12 cellular contexts compared by ENCODE assay signal in genomic region chr15:70376031-70376928, GRCh38.
DNase-seq lines count a peak whose midpoint lies in the region; ATAC-seq, FAIRE-seq and TF ChIP-seq lines count a peak whose summit lies in the region.
"Had no signal": no experiment of that assay in that cellular context is flagged by ENCODE, and none has a peak within 500 bp of the region (broad histone marks: within the 10 kb centered on the region; RNA-seq: fewer than 3 reads in every experiment).

No MANE protein-coding gene starts in this region.

- H3K27ac ChIP-seq in ascending aorta = peak overlapping the region; percentile 49 to 50
- peak overlapping the region; percentile 71 for H3K27ac ChIP-seq in stomach smooth muscle (ENCODE audit: low read length)

- no peak for FAIRE-seq in GM12891 (lab: Jason Lieb, UNC)
- FAIRE-seq: A204.1, GM12878 had no signal

- H3K9ac ChIP-seq in iPS-15b (ENCODE audit: low read depth, low read length) (no peak overlapping the region), stomach smooth muscle (ENCODE audit: low read length in 2 of 2) (peak overlapping the region; percentile 51 to 64)

- no peaks in the 10 kb centered on the region for H3K9me3 ChIP-seq in ascending aorta
- no peaks in the 10 kb centered on the region for H3K9me3 ChIP-seq in iPS-15b (ENCODE audit: control insufficient read depth, insufficient read depth, low read length)
- no peaks in the 10 kb centered on the region for H3K9me3 ChIP-seq in stomach smooth muscle (ENCODE audit: control insufficient read depth in 2 of 2, low read length in 2 of 2)

- DNase-seq in NCI-H1092 treated with DMSO at 0.1 percent for 48 hours (lab: John Stamatoyannopoulos, UW) (peak; percentile 10), NCI-H1092 (lab: John Stamatoyannopoulos, UW) (no peak), ascending aorta (ENCODE audit: low spot score in 2 of 2) (peak in 1 of 2 donors; percentile 51), cerebellar nuclear complex (lab: John Stamatoyannopoulos, UW) (no peak), GM12891 (ENCODE audit: insufficient read length, low spot score) (no peak)
- DNase-seq: activated gamma-delta T cell treated with Interleukin-2 at 50 U/mL for 16 hours had no signal

- no peak for TF ChIP-seq POLR2A in GM12891 (IDR thresholded peaks at IDR 0.05; ENCODE audit: low read depth, low read length)

- no peaks in the 10 kb centered on the region for H3K27me3 ChIP-seq in ascending aorta
- peaks cover 9% of the 10 kb centered on the region for H3K27me3 ChIP-seq in iPS-15b (ENCODE audit: control insufficient read depth, insufficient read depth, low read length)
- no peaks in the 10 kb centered on the region for H3K27me3 ChIP-seq in stomach smooth muscle (ENCODE audit: control insufficient read depth in 1 of 2, insufficient read depth in 2 of 2, low read length in 2 of 2)
- H3K27me3 ChIP-seq: gastroesophageal sphincter had no signal

- H3K4me1 ChIP-seq in ascending aorta (peaks cover 0 to 21% of the 10 kb centered on the region in 2 donors), iPS-15b (ENCODE audit: control insufficient read depth, insufficient read depth, low read length) (peaks cover 4% of the 10 kb centered on the region), stomach smooth muscle (ENCODE audit: control insufficient read depth, insufficient read depth, low read length) (peaks cover 25% of the 10 kb centered on the region)

- no peaks in the 10 kb centered on the region for H3K36me3 ChIP-seq in ascending aorta
- no peaks in the 10 kb centered on the region for H3K36me3 ChIP-seq in iPS-15b (ENCODE audit: control insufficient read depth, insufficient read depth, low read length)
- no peaks in the 10 kb centered on the region for H3K36me3 ChIP-seq in stomach smooth muscle (ENCODE audit: control insufficient read depth in 2 of 2, insufficient read depth in 2 of 2, low read length in 2 of 2)
- H3K36me3 ChIP-seq: gastroesophageal sphincter had no signal

- intact Hi-C loops in ascending aorta (cut with DNase I) = loop anchor here (5.0 to 10.0 kb wide), 3 partner anchors 101 to 1859 kb away; partner anchors contain the start of genes PKM and TLE3

- no peak for TF ChIP-seq CTCF in ascending aorta (IDR thresholded peaks at IDR 0.05)

- ATAC-seq in HG02763 (IDR thresholded peaks at IDR 0.05; ENCODE audit: unreplicated experiment) = no peak
- ATAC-seq: GM12878 had no signal

- H3K4me3 ChIP-seq in ascending aorta (peak overlapping the region; percentile 25 to 52), iPS-15b (ENCODE audit: low read depth, low read length) (peak overlapping the region; percentile 48), stomach smooth muscle (ENCODE audit: low read length in 2 of 2) (peak overlapping the region; percentile 59 to 62)
- H3K4me3 ChIP-seq: gastroesophageal sphincter, GM12878 had no signal

TF ChIP-seq in GM12891, 5 proteins besides CTCF, POLR2A, EP300 and RAD21:
- no peak for TF ChIP-seq SPI1 (IDR thresholded peaks at IDR 0.05; ENCODE audit: low read depth, low read length)
- TF ChIP-seq POU2F2 (IDR thresholded peaks at IDR 0.05; ENCODE audit: low read depth, low read length) = no peak
- no peak for TF ChIP-seq PAX5 (IDR thresholded peaks at IDR 0.05; ENCODE audit: insufficient read depth, low read length, severe bottlenecking)
- TF ChIP-seq POLR2AphosphoS5 (IDR thresholded peaks at IDR 0.05; ENCODE audit: low read depth, low read length) = no peak
- no peak for TF ChIP-seq TAF1 (IDR thresholded peaks at IDR 0.05; ENCODE audit: low read depth, low read length)
TF ChIP-seq in GM12891: peak in this region for 0.
